ENCODE assay signal across 14 cellular contexts in the genomic region with DNA sequence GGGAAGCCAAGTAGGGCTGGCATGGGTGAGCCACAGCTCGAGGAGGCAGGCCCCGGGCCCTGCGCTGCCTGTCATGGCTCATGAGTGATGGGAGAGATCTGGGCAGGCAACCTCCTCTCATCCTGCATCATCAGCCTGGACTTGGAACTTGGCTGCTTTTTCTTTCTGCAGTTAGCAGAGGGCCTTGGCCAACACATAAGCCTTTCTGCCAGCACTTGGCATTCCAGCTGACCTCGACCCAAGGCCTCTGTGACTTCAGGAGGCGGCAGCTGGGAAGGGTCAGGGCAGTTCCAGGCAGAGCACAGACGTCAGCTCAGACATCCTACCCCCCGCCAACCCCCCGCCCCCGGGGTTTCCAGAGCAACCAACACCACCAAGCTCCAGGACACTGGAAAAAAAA. TPM values are rescaled to one million over a fixed set of nuclear protein-coding genes. Genes with fewer than 3 reads are reported as not detected.
DNase-seq lines count a peak whose midpoint lies in the region; TF ChIP-seq lines count a peak whose summit lies in the region.
"Had no signal": no experiment of that assay in that cellular context is flagged by ENCODE, and none has a peak within 500 bp of the region (broad histone marks: within the 10 kb centered on the region; RNA-seq: fewer than 3 reads in every experiment).

No MANE protein-coding gene starts in this region.

- H3K9me3 ChIP-seq in stomach = no peaks in the 10 kb centered on the region

- H3K4me3 ChIP-seq in brain microvascular endothelial cell (ENCODE audit: low read depth, low read length) (no peak overlapping the region), stomach (no peak overlapping the region)

- H3K27me3 ChIP-seq in brain microvascular endothelial cell (replicated peaks) (no peaks in the 10 kb centered on the region), stomach (no peaks in the 10 kb centered on the region)

- WGBS in stomach, 5 donors = 46 to 58% (median 49%) methylated on average over 4 to 9 of the region's 9 CpGs

- peaks cover 18 to 82% (median 53%) of the 10 kb centered on the region in 4 donors for H3K4me1 ChIP-seq in stomach

- TF ChIP-seq EP300 in stomach (IDR thresholded peaks at IDR 0.05) = peak; percentile 92

- intact Hi-C loops in stomach (cut with DNase I; ENCODE audit: low total_unique reads) = no loop called here

- H3K27ac ChIP-seq in brain microvascular endothelial cell = peak overlapping the region; percentile 50
- peak overlapping the region in 4 of 5 donors; percentile 23 to 92 (median 66) for H3K27ac ChIP-seq in stomach

- in situ Hi-C loops in brain microvascular endothelial cell (cut with HindIII; ENCODE audit: low pct_ligation_motif_present, low sequenced_read_pairs) = no loop called here

- DNase-seq in ELF-1 (ENCODE audit: low read depth, low spot score) (peak; percentile 39), brain microvascular endothelial cell (no peak), iris pigment epithelial cell (ENCODE audit: low read depth) (peak; percentile 62), stomach (peak; percentile 58), NCI-H526 treated with DMSO at 0.1 percent for 48 hours (lab: John Stamatoyannopoulos, UW) (no peak), NCI-H2107 (lab: John Stamatoyannopoulos, UW) (no peak)
- DNase-seq in stimulated activated CD4-positive, alpha-beta T cell treated with anti-CD3 and anti-CD28 coated beads, Interleukin-2, amount 100 ng/mL, for 24 hours = no peak
- no peak for DNase-seq in activated effector memory CD4-positive, alpha-beta T cell treated with anti-CD3 and anti-CD28 coated beads, Interleukin-2, amount 50 U/mL, for 16 hours
- DNase-seq: activated CD4-positive, alpha-beta T cell treated with anti-CD3 and anti-CD28 coated beads, Interleukin-2, amount 50 U/mL, for 48 hours; activated naive CD8-positive, alpha-beta T cell treated with anti-CD3 and anti-CD28 coated beads, Interleukin-2, amount 10 ng/mL, durations not matched to agents 7 days and 5 days; COR-L47; Kasumi-1; stimulated activated CD4-positive, alpha-beta T cell treated with anti-CD3 and anti-CD28 coated beads, Interleukin-15, amount 100 ng/mL, for 24 hours; stimulated activated naive CD8-positive, alpha-beta T cell treated with anti-CD3 and anti-CD28 coated beads, Interleukin-15, Interleukin-2, amounts not matched to agents 100 U/mL and 50 U/mL, for 24 hours had no signal

- TF ChIP-seq CTCF in brain microvascular endothelial cell (IDR thresholded peaks at IDR 0.05; ENCODE audit: low read depth, low read length, missing control alignments) (no peak), stomach (IDR thresholded peaks at IDR 0.05) (no peak)

- TF ChIP-seq POLR2A in stomach (IDR thresholded peaks at IDR 0.05) = no peak

- H3K36me3 ChIP-seq in brain microvascular endothelial cell (replicated peaks) = peaks cover 95% of the 10 kb centered on the region
- peaks cover 8 to 29% (median 18%) of the 10 kb centered on the region in 4 donors for H3K36me3 ChIP-seq in stomach

RNA-seq across cellular contexts. Expression of a gene that starts 7.6 kb away (rescaled TPM):
- total RNA-seq in stomach = 10 to 100 TPM in 3 of 5 donors, 1 to 10 TPM in 2; 1.2 to 12.5 (median 10.3) TPM
- 1 to 10 TPM; 1.7 to 9.2 (median 5.1) TPM for polyA plus RNA-seq in stomach

Comparison
In these comparisons a context has a peak if more than half of its experiments do, and no peak if none do; other contexts are left out.
1. DNase-seq: peak in ELF-1 (single experiment), iris pigment epithelial cell (single experiment) and stomach (single experiment); none in brain microvascular endothelial cell (single experiment), NCI-H526 treated with DMSO at 0.1 percent for 48 hours (single experiment), NCI-H2107 (single experiment), stimulated activated CD4-positive, alpha-beta T cell treated with anti-CD3 and anti-CD28 coated beads, Interleukin-2, amount 100 ng/mL, for 24 hours (0 of 2) and activated effector memory CD4-positive, alpha-beta T cell treated with anti-CD3 and anti-CD28 coated beads, Interleukin-2, amount 50 U/mL, for 16 hours (single experiment).